ENCODE assay signal across 1 cellular context in genomic region chr7:30770936-30771858, GRCh38.
A peak's percentile ranks its signal among the peaks of the same experiment; 100 is the strongest.
TF ChIP-seq lines count a peak whose summit lies in the region.

Gene MINDY4 (plus strand): TSS chr7:30771417. CDS start chr7:30771494, 77 bp downstream.

TF ChIP-seq in K562, 482 proteins besides CTCF, POLR2A, EP300 and RAD21 (continued from another document and continues in another):
- TF ChIP-seq, protein P1, sequence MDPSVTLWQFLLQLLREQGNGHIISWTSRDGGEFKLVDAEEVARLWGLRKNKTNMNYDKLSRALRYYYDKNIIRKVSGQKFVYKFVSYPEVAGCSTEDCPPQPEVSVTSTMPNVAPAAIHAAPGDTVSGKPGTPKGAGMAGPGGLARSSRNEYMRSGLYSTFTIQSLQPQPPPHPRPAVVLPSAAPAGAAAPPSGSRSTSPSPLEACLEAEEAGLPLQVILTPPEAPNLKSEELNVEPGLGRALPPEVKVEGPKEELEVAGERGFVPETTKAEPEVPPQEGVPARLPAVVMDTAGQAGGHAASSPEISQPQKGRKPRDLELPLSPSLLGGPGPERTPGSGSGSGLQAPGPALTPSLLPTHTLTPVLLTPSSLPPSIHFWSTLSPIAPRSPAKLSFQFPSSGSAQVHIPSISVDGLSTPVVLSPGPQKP (CRISPR knock-in tag; IDR thresholded peaks at IDR 0.05), result no peak
- TF ChIP-seq BRCA1 (IDR thresholded peaks at IDR 0.05) (no peak), BRCA1 (CRISPR knock-in tag; IDR thresholded peaks at IDR 0.05) (no peak), DDX20 (tag; IDR thresholded peaks at IDR 0.05; ENCODE audit: low read depth) (no peak), YY1 (IDR thresholded peaks at IDR 0.05; ENCODE audit: borderline replicate concordance in 1 of 3, control insufficient read depth in 1 of 3, extremely low read depth in 1 of 3, insufficient read depth in 3 of 3, insufficient read length in 1 of 3, insufficient replicate concordance in 2 of 3, low read depth in 1 of 3, low read length in 2 of 3) (peak; percentile 73 to 96 (median 91)), ZBTB7A (IDR thresholded peaks at IDR 0.05; ENCODE audit: borderline replicate concordance, control insufficient read depth, low read depth, low read length) (0 out of 2 replicates have a peak, but pooled peaks have one; percentile 10), ZEB2 (IDR thresholded peaks at IDR 0.05) (no peak), MIER1 (IDR thresholded peaks at IDR 0.05; ENCODE audit: low read depth) (no peak), MYC (IDR thresholded peaks at IDR 0.05; ENCODE audit: low read depth, low read length) (no peak; the same call in 1 of the 2 replicates), MYC (CRISPR knock-in tag; IDR thresholded peaks at IDR 0.05; ENCODE audit: borderline replicate concordance, low read depth) (no peak), FOS (IDR thresholded peaks at IDR 0.05; ENCODE audit: extremely low read depth, insufficient read length) (no peak), FOXK2 (conservative IDR thresholded peaks at IDR 0.05 in 1 of 2, IDR thresholded peaks at IDR 0.05 in 1 of 2; ENCODE audit: low read depth in 2 of 2) (no peak), BDP1 (IDR thresholded peaks at IDR 0.05; ENCODE audit: insufficient read depth, insufficient read length) (no peak), POLR2AphosphoS2 (IDR thresholded peaks at IDR 0.05; ENCODE audit: low read length) (no peak), NR3C1 (CRISPR knock-in tag; IDR thresholded peaks at IDR 0.05) (no peak), NR2C1 (IDR thresholded peaks at IDR 0.05) (no peak), NR2C1 (tag; IDR thresholded peaks at IDR 0.05) (0 out of 2 replicates have a peak, but pooled peaks have one; percentile 18), ZNF830 (CRISPR knock-in tag; IDR thresholded peaks at IDR 0.05) (no peak), SMARCA5 (IDR thresholded peaks at IDR 0.05) (no peak), HDAC6 (IDR thresholded peaks at IDR 0.05; ENCODE audit: low read depth, low read length) (no peak), SAFB (IDR thresholded peaks at IDR 0.05; ENCODE audit: borderline replicate concordance, low read depth, low read length) (no peak), PKNOX1 (IDR thresholded peaks at IDR 0.05) (no peak), SMAD2 (IDR thresholded peaks at IDR 0.05; ENCODE audit: low read depth, low read length) (no peak), PHB (CRISPR knock-in tag; IDR thresholded peaks at IDR 0.05) (no peak), HSF4 (CRISPR knock-in tag; IDR thresholded peaks at IDR 0.05; ENCODE audit: borderline replicate concordance) (no peak), ZNF354B (CRISPR knock-in tag; IDR thresholded peaks at IDR 0.05) (no peak), MEIS2 (IDR thresholded peaks at IDR 0.05; ENCODE audit: partially characterized antibody) (no peak), SNRNP70 (optimal IDR thresholded peaks at IDR 0.05; ENCODE audit: low read depth, low read length) (no peak), PHB2 (IDR thresholded peaks at IDR 0.05; ENCODE audit: low read depth) (no peak), ZNF184 (CRISPR knock-in tag; IDR thresholded peaks at IDR 0.05) (no peak), ZKSCAN1 (IDR thresholded peaks at IDR 0.05; ENCODE audit: low read depth, low read length) (no peak), ZNF253 (CRISPR knock-in tag; conservative IDR thresholded peaks at IDR 0.05) (no peak), TAF1 (IDR thresholded peaks at IDR 0.05; ENCODE audit: control insufficient read depth, extremely low read depth, insufficient read depth, low read length, severe bottlenecking) (no peak), SMC3 (conservative IDR thresholded peaks at IDR 0.05; ENCODE audit: insufficient read depth, low read depth, low read length) (no peak), MCM2 (IDR thresholded peaks at IDR 0.05; ENCODE audit: low read depth) (no peak), SUPT5H (IDR thresholded peaks at IDR 0.05) (peak; percentile 69), ZNF121 (CRISPR knock-in tag; conservative IDR thresholded peaks at IDR 0.05) (no peak), KAT2B (IDR thresholded peaks at IDR 0.05; ENCODE audit: low read depth, low read length) (no peak), PTTG1 (tag; IDR thresholded peaks at IDR 0.05; ENCODE audit: low read depth) (no peak), BRD4 (IDR thresholded peaks at IDR 0.05) (no peak), NFIX (CRISPR knock-in tag; IDR thresholded peaks at IDR 0.05; ENCODE audit: low read depth) (no peak), GABPB1 (CRISPR knock-in tag; IDR thresholded peaks at IDR 0.05) (peak; percentile 66), SP2 (IDR thresholded peaks at IDR 0.05; ENCODE audit: extremely low read depth, low read depth, low read length, poor library complexity, severe bottlenecking) (no peak), ZNF41 (CRISPR knock-in tag; conservative IDR thresholded peaks at IDR 0.05) (no peak), MLX (CRISPR knock-in tag; conservative IDR thresholded peaks at IDR 0.05) (no peak), ZNF311 (CRISPR knock-in tag; IDR thresholded peaks at IDR 0.05) (no peak), POLR3A (IDR thresholded peaks at IDR 0.05; ENCODE audit: borderline replicate concordance, extremely low read depth, insufficient read depth, insufficient read length) (no peak), XRCC5 (IDR thresholded peaks at IDR 0.05; ENCODE audit: low read depth, low read length) (no peak), E2F3 (CRISPR knock-in tag; IDR thresholded peaks at IDR 0.05) (no peak), ZNF143 (CRISPR knock-in tag; IDR thresholded peaks at IDR 0.05) (peak; percentile 77)
- TF ChIP-seq, protein P2, sequence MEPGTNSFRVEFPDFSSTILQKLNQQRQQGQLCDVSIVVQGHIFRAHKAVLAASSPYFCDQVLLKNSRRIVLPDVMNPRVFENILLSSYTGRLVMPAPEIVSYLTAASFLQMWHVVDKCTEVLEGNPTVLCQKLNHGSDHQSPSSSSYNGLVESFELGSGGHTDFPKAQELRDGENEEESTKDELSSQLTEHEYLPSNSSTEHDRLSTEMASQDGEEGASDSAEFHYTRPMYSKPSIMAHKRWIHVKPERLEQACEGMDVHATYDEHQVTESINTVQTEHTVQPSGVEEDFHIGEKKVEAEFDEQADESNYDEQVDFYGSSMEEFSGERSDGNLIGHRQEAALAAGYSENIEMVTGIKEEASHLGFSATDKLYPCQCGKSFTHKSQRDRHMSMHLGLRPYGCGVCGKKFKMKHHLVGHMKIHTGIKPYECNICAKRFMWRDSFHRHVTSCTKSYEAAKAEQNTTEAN (CRISPR knock-in tag; IDR thresholded peaks at IDR 0.05), result no peak
- TF ChIP-seq, protein P3, sequence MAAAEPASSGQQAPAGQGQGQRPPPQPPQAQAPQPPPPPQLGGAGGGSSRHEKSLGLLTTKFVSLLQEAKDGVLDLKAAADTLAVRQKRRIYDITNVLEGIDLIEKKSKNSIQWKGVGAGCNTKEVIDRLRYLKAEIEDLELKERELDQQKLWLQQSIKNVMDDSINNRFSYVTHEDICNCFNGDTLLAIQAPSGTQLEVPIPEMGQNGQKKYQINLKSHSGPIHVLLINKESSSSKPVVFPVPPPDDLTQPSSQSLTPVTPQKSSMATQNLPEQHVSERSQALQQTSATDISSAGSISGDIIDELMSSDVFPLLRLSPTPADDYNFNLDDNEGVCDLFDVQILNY (CRISPR knock-in tag; IDR thresholded peaks at IDR 0.05), result no peak
- TF ChIP-seq, protein P4, sequence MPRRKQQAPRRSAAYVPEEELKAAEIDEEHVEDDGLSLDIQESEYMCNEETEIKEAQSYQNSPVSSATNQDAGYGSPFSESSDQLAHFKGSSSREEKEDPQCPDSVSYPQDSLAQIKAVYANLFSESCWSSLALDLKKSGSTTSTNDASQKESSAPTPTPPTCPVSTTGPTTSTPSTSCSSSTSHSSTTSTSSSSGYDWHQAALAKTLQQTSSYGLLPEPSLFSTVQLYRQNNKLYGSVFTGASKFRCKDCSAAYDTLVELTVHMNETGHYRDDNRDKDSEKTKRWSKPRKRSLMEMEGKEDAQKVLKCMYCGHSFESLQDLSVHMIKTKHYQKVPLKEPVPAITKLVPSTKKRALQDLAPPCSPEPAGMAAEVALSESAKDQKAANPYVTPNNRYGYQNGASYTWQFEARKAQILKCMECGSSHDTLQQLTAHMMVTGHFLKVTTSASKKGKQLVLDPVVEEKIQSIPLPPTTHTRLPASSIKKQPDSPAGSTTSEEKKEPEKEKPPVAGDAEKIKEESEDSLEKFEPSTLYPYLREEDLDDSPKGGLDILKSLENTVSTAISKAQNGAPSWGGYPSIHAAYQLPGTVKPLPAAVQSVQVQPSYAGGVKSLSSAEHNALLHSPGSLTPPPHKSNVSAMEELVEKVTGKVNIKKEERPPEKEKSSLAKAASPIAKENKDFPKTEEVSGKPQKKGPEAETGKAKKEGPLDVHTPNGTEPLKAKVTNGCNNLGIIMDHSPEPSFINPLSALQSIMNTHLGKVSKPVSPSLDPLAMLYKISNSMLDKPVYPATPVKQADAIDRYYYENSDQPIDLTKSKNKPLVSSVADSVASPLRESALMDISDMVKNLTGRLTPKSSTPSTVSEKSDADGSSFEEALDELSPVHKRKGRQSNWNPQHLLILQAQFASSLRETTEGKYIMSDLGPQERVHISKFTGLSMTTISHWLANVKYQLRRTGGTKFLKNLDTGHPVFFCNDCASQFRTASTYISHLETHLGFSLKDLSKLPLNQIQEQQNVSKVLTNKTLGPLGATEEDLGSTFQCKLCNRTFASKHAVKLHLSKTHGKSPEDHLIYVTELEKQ (CRISPR knock-in tag; IDR thresholded peaks at IDR 0.05), result no peak
- TF ChIP-seq, protein P5, sequence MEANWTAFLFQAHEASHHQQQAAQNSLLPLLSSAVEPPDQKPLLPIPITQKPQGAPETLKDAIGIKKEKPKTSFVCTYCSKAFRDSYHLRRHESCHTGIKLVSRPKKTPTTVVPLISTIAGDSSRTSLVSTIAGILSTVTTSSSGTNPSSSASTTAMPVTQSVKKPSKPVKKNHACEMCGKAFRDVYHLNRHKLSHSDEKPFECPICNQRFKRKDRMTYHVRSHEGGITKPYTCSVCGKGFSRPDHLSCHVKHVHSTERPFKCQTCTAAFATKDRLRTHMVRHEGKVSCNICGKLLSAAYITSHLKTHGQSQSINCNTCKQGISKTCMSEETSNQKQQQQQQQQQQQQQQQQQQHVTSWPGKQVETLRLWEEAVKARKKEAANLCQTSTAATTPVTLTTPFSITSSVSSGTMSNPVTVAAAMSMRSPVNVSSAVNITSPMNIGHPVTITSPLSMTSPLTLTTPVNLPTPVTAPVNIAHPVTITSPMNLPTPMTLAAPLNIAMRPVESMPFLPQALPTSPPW (CRISPR knock-in tag; IDR thresholded peaks at IDR 0.05), result peak; percentile 77
- TF ChIP-seq, protein P6, sequence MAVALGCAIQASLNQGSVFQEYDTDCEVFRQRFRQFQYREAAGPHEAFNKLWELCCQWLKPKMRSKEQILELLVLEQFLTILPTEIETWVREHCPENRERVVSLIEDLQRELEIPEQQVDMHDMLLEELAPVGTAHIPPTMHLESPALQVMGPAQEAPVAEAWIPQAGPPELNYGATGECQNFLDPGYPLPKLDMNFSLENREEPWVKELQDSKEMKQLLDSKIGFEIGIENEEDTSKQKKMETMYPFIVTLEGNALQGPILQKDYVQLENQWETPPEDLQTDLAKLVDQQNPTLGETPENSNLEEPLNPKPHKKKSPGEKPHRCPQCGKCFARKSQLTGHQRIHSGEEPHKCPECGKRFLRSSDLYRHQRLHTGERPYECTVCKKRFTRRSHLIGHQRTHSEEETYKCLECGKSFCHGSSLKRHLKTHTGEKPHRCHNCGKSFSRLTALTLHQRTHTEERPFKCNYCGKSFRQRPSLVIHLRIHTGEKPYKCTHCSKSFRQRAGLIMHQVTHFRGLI (CRISPR knock-in tag; IDR thresholded peaks at IDR 0.05), result no peak
- TF ChIP-seq, protein P7, sequence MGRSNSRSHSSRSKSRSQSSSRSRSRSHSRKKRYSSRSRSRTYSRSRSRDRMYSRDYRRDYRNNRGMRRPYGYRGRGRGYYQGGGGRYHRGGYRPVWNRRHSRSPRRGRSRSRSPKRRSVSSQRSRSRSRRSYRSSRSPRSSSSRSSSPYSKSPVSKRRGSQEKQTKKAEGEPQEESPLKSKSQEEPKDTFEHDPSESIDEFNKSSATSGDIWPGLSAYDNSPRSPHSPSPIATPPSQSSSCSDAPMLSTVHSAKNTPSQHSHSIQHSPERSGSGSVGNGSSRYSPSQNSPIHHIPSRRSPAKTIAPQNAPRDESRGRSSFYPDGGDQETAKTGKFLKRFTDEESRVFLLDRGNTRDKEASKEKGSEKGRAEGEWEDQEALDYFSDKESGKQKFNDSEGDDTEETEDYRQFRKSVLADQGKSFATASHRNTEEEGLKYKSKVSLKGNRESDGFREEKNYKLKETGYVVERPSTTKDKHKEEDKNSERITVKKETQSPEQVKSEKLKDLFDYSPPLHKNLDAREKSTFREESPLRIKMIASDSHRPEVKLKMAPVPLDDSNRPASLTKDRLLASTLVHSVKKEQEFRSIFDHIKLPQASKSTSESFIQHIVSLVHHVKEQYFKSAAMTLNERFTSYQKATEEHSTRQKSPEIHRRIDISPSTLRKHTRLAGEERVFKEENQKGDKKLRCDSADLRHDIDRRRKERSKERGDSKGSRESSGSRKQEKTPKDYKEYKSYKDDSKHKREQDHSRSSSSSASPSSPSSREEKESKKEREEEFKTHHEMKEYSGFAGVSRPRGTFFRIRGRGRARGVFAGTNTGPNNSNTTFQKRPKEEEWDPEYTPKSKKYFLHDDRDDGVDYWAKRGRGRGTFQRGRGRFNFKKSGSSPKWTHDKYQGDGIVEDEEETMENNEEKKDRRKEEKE (IDR thresholded peaks at IDR 0.05; ENCODE audit: borderline replicate concordance in 1 of 2, control insufficient read depth in 1 of 2, low read depth in 2 of 2, low read length in 1 of 2), result no peak
- TF ChIP-seq, protein P8, sequence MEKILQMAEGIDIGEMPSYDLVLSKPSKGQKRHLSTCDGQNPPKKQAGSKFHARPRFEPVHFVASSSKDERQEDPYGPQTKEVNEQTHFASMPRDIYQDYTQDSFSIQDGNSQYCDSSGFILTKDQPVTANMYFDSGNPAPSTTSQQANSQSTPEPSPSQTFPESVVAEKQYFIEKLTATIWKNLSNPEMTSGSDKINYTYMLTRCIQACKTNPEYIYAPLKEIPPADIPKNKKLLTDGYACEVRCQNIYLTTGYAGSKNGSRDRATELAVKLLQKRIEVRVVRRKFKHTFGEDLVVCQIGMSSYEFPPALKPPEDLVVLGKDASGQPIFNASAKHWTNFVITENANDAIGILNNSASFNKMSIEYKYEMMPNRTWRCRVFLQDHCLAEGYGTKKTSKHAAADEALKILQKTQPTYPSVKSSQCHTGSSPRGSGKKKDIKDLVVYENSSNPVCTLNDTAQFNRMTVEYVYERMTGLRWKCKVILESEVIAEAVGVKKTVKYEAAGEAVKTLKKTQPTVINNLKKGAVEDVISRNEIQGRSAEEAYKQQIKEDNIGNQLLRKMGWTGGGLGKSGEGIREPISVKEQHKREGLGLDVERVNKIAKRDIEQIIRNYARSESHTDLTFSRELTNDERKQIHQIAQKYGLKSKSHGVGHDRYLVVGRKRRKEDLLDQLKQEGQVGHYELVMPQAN (IDR thresholded peaks at IDR 0.05; ENCODE audit: borderline replicate concordance), result peak; percentile 91
